1 cellular context compared by ENCODE assay signal in genomic region chr1:88544166-88544565, GRCh38.
TF ChIP-seq lines count a peak whose summit lies in the region.

No MANE protein-coding gene starts in this region.

TF ChIP-seq in H1, 55 proteins besides CTCF, POLR2A, EP300 and RAD21:
- TF ChIP-seq CREB1 (IDR thresholded peaks at IDR 0.05) (no peak), KDM5A (IDR thresholded peaks at IDR 0.05; ENCODE audit: low read length) (no peak), KDM1A (IDR thresholded peaks at IDR 0.05; ENCODE audit: borderline replicate concordance, low read length) (no peak), KDM4A (IDR thresholded peaks at IDR 0.05; ENCODE audit: low read depth, low read length, severe bottlenecking) (no peak), SIX5 (IDR thresholded peaks at IDR 0.05; ENCODE audit: low read depth, low read length) (no peak), CBX8 (IDR thresholded peaks at IDR 0.05; ENCODE audit: borderline replicate concordance, low read depth, low read length) (no peak), YY1 (IDR thresholded peaks at IDR 0.05; ENCODE audit: low read depth, low read length) (no peak), JUN (IDR thresholded peaks at IDR 0.05; ENCODE audit: low read depth, low read length) (no peak), TAF7 (optimal IDR thresholded peaks at IDR 0.05; ENCODE audit: borderline replicate concordance, low read depth, low read length) (no peak), BRCA1 (IDR thresholded peaks at IDR 0.05; ENCODE audit: low read depth, low read length) (no peak), SAP30 (IDR thresholded peaks at IDR 0.05; ENCODE audit: insufficient read depth, insufficient replicate concordance, low read length) (no peak), MAX (IDR thresholded peaks at IDR 0.05) (no peak), EGR1 (IDR thresholded peaks at IDR 0.05; ENCODE audit: borderline replicate concordance, low read depth, low read length) (no peak), BACH1 (IDR thresholded peaks at IDR 0.05; ENCODE audit: low read length) (no peak), TAF1 (IDR thresholded peaks at IDR 0.05; ENCODE audit: low read depth, low read length) (no peak)
